Comparison of ENCODE assay signal across 28 cellular contexts in genomic region chr15:81853349-81853748, GRCh38.
"Had no signal": no experiment of that assay in that cellular context is flagged by ENCODE, and none has a peak within 500 bp of the region (broad histone marks: within the 10 kb centered on the region; RNA-seq: fewer than 3 reads in every experiment).

No MANE protein-coding gene starts in this region.

- H3K4me1 ChIP-seq: neural progenitor cell, parathyroid adenoma, psoas muscle, right lobe of liver, stomach, thyroid gland, tibial nerve, upper lobe of left lung, vagina had no signal

- H3K36me3 ChIP-seq: neural progenitor cell, ovary, right lobe of liver, sigmoid colon, stomach, thoracic aorta, thyroid gland, tibial nerve, upper lobe of left lung, vagina had no signal

- H3K79me2 ChIP-seq: parathyroid adenoma had no signal

- ATAC-seq: naive thymus-derived CD8-positive, alpha-beta T cell; natural killer cell treated with Interleukin-12 subunit alpha and Interleukin-12 subunit beta and Interleukin-15 and Interleukin-18, amount 100 ng/mL, for 72 hours; psoas muscle; right cardiac atrium; right lobe of liver; stimulated activated effector memory CD8-positive, alpha-beta T cell treated with anti-CD3 and anti-CD28 coated beads, Interleukin-12 subunit alpha, Interleukin-12 subunit beta, amount 100 ng/mL, for 72 hours had no signal

- H3K9ac ChIP-seq: neural progenitor cell, parathyroid adenoma had no signal

- H2AFZ ChIP-seq: neural progenitor cell, parathyroid adenoma had no signal

- H3K4me2 ChIP-seq: neural progenitor cell had no signal

- H3K27me3 Mint-ChIP-seq: progenitor cell of endocrine pancreas; stimulated activated naive CD8-positive, alpha-beta T cell treated with anti-CD3 and anti-CD28 coated beads, Interleukin-15, Interleukin-2, amounts not matched to agents 100 ng/mL and 50 ng/mL, for 24 hours had no signal

- H3K27me3 ChIP-seq: neural progenitor cell, ovary, right lobe of liver, sigmoid colon, thyroid gland, tibial nerve, upper lobe of left lung, vagina had no signal

- FAIRE-seq: small intestine, urothelium cell line had no signal

- H3K9me3 ChIP-seq: ovary, psoas muscle, right lobe of liver, sigmoid colon, stomach, thoracic aorta, thyroid gland, tibial nerve, upper lobe of left lung, vagina had no signal

- DNase-seq: naive thymus-derived CD8-positive, alpha-beta T cell; occipital lobe; ovary; posterior cingulate gyrus; psoas muscle; right cardiac atrium; right lobe of liver; sigmoid colon; small intestine; stimulated activated CD4-positive, alpha-beta T cell treated with anti-CD3 and anti-CD28 coated beads, Interleukin-15, amount 100 ng/mL, for 24 hours; stimulated activated CD4-positive, alpha-beta T cell treated with anti-CD3 and anti-CD28 coated beads, Interleukin-2, amount 100 ng/mL, for 24 hours; stimulated activated CD4-positive, alpha-beta T cell treated with anti-CD3 and anti-CD28 coated beads, Interleukin-2, amount 100 ng/mL, for 48 hours; stimulated activated CD4-positive, alpha-beta T cell treated with anti-CD3 and anti-CD28 coated beads, Interleukin-4, amount 100 ng/mL, for 24 hours; stimulated activated naive CD4-positive, alpha-beta T cell treated with Interleukin-2 at 50 U/mL for 16 hours; stomach; thyroid gland; trophoblast cell; upper lobe of left lung had no signal

- H3K4me3 ChIP-seq: neural progenitor cell, ovary, psoas muscle, right lobe of liver, sigmoid colon, stomach, thoracic aorta, thyroid gland, tibial nerve, upper lobe of left lung, vagina had no signal

- H3K4me3 Mint-ChIP-seq: naive thymus-derived CD8-positive, alpha-beta T cell; natural killer cell treated with Interleukin-12 subunit alpha and Interleukin-12 subunit beta and Interleukin-15 and Interleukin-18, amount 100 ng/mL, for 72 hours; neural progenitor cell; stimulated activated effector memory CD8-positive, alpha-beta T cell treated with anti-CD3 and anti-CD28 coated beads, Interleukin-12 subunit alpha, Interleukin-12 subunit beta, amount 100 ng/mL, for 72 hours; stimulated activated naive CD8-positive, alpha-beta T cell treated with anti-CD3 and anti-CD28 coated beads, Interleukin-15, Interleukin-2, amounts not matched to agents 100 ng/mL and 50 ng/mL, for 24 hours had no signal

- H3K27ac Mint-ChIP-seq: naive thymus-derived CD8-positive, alpha-beta T cell; natural killer cell treated with Interleukin-12 subunit alpha and Interleukin-12 subunit beta and Interleukin-15 and Interleukin-18, amount 100 ng/mL, for 72 hours; neural progenitor cell; progenitor cell of endocrine pancreas; stimulated activated effector memory CD8-positive, alpha-beta T cell treated with anti-CD3 and anti-CD28 coated beads, Interleukin-12 subunit alpha, Interleukin-12 subunit beta, amount 100 ng/mL, for 72 hours; stimulated activated naive CD8-positive, alpha-beta T cell treated with anti-CD3 and anti-CD28 coated beads, Interleukin-15, Interleukin-2, amounts not matched to agents 100 ng/mL and 50 ng/mL, for 24 hours had no signal

- H3K36me3 Mint-ChIP-seq: natural killer cell treated with Interleukin-12 subunit alpha and Interleukin-12 subunit beta and Interleukin-15 and Interleukin-18, amount 100 ng/mL, for 72 hours; neural progenitor cell; stimulated activated effector memory CD8-positive, alpha-beta T cell treated with anti-CD3 and anti-CD28 coated beads, Interleukin-12 subunit alpha, Interleukin-12 subunit beta, amount 100 ng/mL, for 72 hours had no signal

- H3K27ac ChIP-seq: neural progenitor cell, ovary, parathyroid adenoma, psoas muscle, right lobe of liver, sigmoid colon, stomach, thoracic aorta, thyroid gland, tibial nerve, upper lobe of left lung, vagina had no signal

- H3K9me3 Mint-ChIP-seq: natural killer cell treated with Interleukin-12 subunit alpha and Interleukin-12 subunit beta and Interleukin-15 and Interleukin-18, amount 100 ng/mL, for 72 hours; neural progenitor cell; stimulated activated naive CD8-positive, alpha-beta T cell treated with anti-CD3 and anti-CD28 coated beads, Interleukin-15, Interleukin-2, amounts not matched to agents 100 ng/mL and 50 ng/mL, for 24 hours had no signal

- H3K4me1 Mint-ChIP-seq: naive thymus-derived CD8-positive, alpha-beta T cell; stimulated activated effector memory CD8-positive, alpha-beta T cell treated with anti-CD3 and anti-CD28 coated beads, Interleukin-12 subunit alpha, Interleukin-12 subunit beta, amount 100 ng/mL, for 72 hours had no signal
